ENCODE assay signal across 20 cellular contexts in genomic region chr3:72135636-72136035, GRCh38.
DNase-seq lines count a peak whose midpoint lies in the region; ATAC-seq, FAIRE-seq and TF ChIP-seq lines count a peak whose summit lies in the region.
"Had no signal": no experiment of that assay in that cellular context is flagged by ENCODE, and none has a peak within 500 bp of the region (broad histone marks: within the 10 kb centered on the region; RNA-seq: fewer than 3 reads in every experiment).

No MANE protein-coding gene starts in this region.

- H4K12ac ChIP-seq in trophoblast cell (ENCODE audit: low read depth, low read length): no peak overlapping the region

- H4K20me1 ChIP-seq in DOHH2 (ENCODE audit: control insufficient read depth, insufficient read depth, low read depth, low read length): no peaks in the 10 kb centered on the region

- H3K9me2 ChIP-seq in DOHH2 (replicated peaks; ENCODE audit: control insufficient read depth, low read length): no peaks in the 10 kb centered on the region

- no peak overlapping the region for H4K8ac ChIP-seq in trophoblast cell (ENCODE audit: low read depth, low read length)

- H3K4me2 ChIP-seq in DOHH2 (ENCODE audit: low read length): peak overlapping the region; percentile 30
- H3K4me2 ChIP-seq in trophoblast cell (ENCODE audit: low read length): no peak overlapping the region
- H3K4me2 ChIP-seq: A549, KMS-11 had no signal

- peaks cover 46% of the 10 kb centered on the region for H3K4me1 ChIP-seq in DOHH2 (ENCODE audit: control insufficient read depth, low read length)
- peaks cover 0 to 2% of the 10 kb centered on the region in 2 experiments for H3K4me1 ChIP-seq in trophoblast cell (ENCODE audit: control insufficient read depth in 1 of 2, insufficient read depth in 2 of 2, low read length in 2 of 2)
- H3K4me1 ChIP-seq in pancreas: no peaks in the 10 kb centered on the region
- H3K4me1 ChIP-seq in thyroid gland: no peaks in the 10 kb centered on the region
- H3K4me1 ChIP-seq: A549, HAP-1 had no signal

- H3K79me2 ChIP-seq in DOHH2 (ENCODE audit: control insufficient read depth, low read length): no peaks in the 10 kb centered on the region
- no peaks in the 10 kb centered on the region for H3K79me2 ChIP-seq in trophoblast cell (ENCODE audit: control insufficient read depth, insufficient read depth, low read length, poor library complexity)

- H3K4ac ChIP-seq in trophoblast cell (ENCODE audit: low read depth, low read length): no peak overlapping the region

- no peaks in the 10 kb centered on the region for H3F3A ChIP-seq in DOHH2 (ENCODE audit: control insufficient read depth, insufficient read depth)

- no peak overlapping the region for H3K9ac ChIP-seq in trophoblast cell (ENCODE audit: low read length)
- H3K9ac ChIP-seq: KMS-11 had no signal

- H3K4me3 ChIP-seq in DOHH2 (ENCODE audit: low read length) (no peak overlapping the region), trophoblast cell (ENCODE audit: low read depth, low read length) (no peak overlapping the region), pancreas (no peak overlapping the region), thyroid gland (replicated peaks in 1 of 3) (no peak overlapping the region)
- H3K4me3 ChIP-seq: A549, HAP-1, MG63 had no signal

- H3K36me3 ChIP-seq in DOHH2 (ENCODE audit: control insufficient read depth, low read length) (no peaks in the 10 kb centered on the region), trophoblast cell (ENCODE audit: control insufficient read depth in 1 of 2, insufficient read depth in 2 of 2, low read length in 2 of 2) (no peaks in the 10 kb centered on the region), pancreas (no peaks in the 10 kb centered on the region), thyroid gland (no peaks in the 10 kb centered on the region)
- H3K36me3 ChIP-seq: HAP-1, MG63 had no signal

- peaks cover 6% of the 10 kb centered on the region for H3K9me3 Mint-ChIP-seq in activated CD8-positive, alpha-beta T cell treated with anti-CD3 and anti-CD28 coated beads for 36 hours
- no peaks in the 10 kb centered on the region for H3K9me3 Mint-ChIP-seq in activated CD8-positive, alpha-beta T cell treated with anti-CD3 and anti-CD28 coated beads, Interleukin-2, amount 10 ng/mL, durations not matched to agents 7 days and 5 days (ENCODE audit: insufficient read depth)

- H3K18ac ChIP-seq in trophoblast cell (ENCODE audit: low read length): no peak overlapping the region

- H3K27ac ChIP-seq in DOHH2 (ENCODE audit: low read depth, low read length) (no peak overlapping the region), trophoblast cell (ENCODE audit: low read depth, low read length) (no peak overlapping the region), pancreas (no peak overlapping the region), thyroid gland (no peak overlapping the region)
- H3K27ac ChIP-seq: A549, C4-2B, KMS-11 had no signal

- peaks cover 51% of the 10 kb centered on the region for H3K4me1 Mint-ChIP-seq in activated CD8-positive, alpha-beta T cell treated with anti-CD3 and anti-CD28 coated beads for 36 hours (ENCODE audit: low read depth)
- peaks cover 14% of the 10 kb centered on the region for H3K4me1 Mint-ChIP-seq in activated CD8-positive, alpha-beta T cell treated with anti-CD3 and anti-CD28 coated beads, Interleukin-2, amount 10 ng/mL, durations not matched to agents 7 days and 5 days (ENCODE audit: low read depth)

- H3K4me3 Mint-ChIP-seq in activated CD8-positive, alpha-beta T cell treated with anti-CD3 and anti-CD28 coated beads for 36 hours: peak overlapping the region; percentile 66
- no peak overlapping the region for H3K4me3 Mint-ChIP-seq in activated CD8-positive, alpha-beta T cell treated with anti-CD3 and anti-CD28 coated beads, Interleukin-2, amount 10 ng/mL, durations not matched to agents 7 days and 5 days

- H3K36me3 Mint-ChIP-seq in activated CD8-positive, alpha-beta T cell treated with anti-CD3 and anti-CD28 coated beads for 36 hours (ENCODE audit: low read depth): no peaks in the 10 kb centered on the region
- H3K36me3 Mint-ChIP-seq in activated CD8-positive, alpha-beta T cell treated with anti-CD3 and anti-CD28 coated beads, Interleukin-2, amount 10 ng/mL, durations not matched to agents 7 days and 5 days (ENCODE audit: low read depth): no peaks in the 10 kb centered on the region

- POLR2A ChIA-PET in activated CD8-positive, alpha-beta T cell treated with anti-CD3 and anti-CD28 coated beads for 36 hours (lab: Charles Lee): interaction anchor here (0.6 to 1.2 kb wide), 2 partner anchors 40 to 240 kb away, joined by 3 read pairs; no protein-coding TSS in a partner anchor
- POLR2A ChIA-PET in activated CD8-positive, alpha-beta T cell treated with anti-CD3 and anti-CD28 coated beads, Interleukin-2, amount 10 ng/mL, durations not matched to agents 7 days and 5 days (lab: Charles Lee): no interaction called here

- H4K91ac ChIP-seq in trophoblast cell (ENCODE audit: low read depth, low read length): no peak overlapping the region

- no peak for TF ChIP-seq CTCF in activated CD8-positive, alpha-beta T cell treated with anti-CD3 and anti-CD28 coated beads for 36 hours (IDR thresholded peaks at IDR 0.05)
- TF ChIP-seq CTCF in DOHH2 (IDR thresholded peaks at IDR 0.05; ENCODE audit: low read depth, low read length, poor library complexity, severe bottlenecking) (no peak), pancreas (IDR thresholded peaks at IDR 0.05) (no peak), thyroid gland (IDR thresholded peaks at IDR 0.05) (no peak)

- CTCF ChIA-PET in activated CD8-positive, alpha-beta T cell treated with anti-CD3 and anti-CD28 coated beads for 36 hours (lab: Charles Lee): no interaction called here
- CTCF ChIA-PET in activated CD8-positive, alpha-beta T cell treated with anti-CD3 and anti-CD28 coated beads, Interleukin-2, amount 10 ng/mL, durations not matched to agents 7 days and 5 days (lab: Charles Lee): interaction anchor here (1.3 kb wide), 1 partner anchor 33 kb away, joined by 4 read pairs; no protein-coding TSS in a partner anchor

- peak overlapping the region; percentile 97 for H3K27ac Mint-ChIP-seq in activated CD8-positive, alpha-beta T cell treated with anti-CD3 and anti-CD28 coated beads for 36 hours
- H3K27ac Mint-ChIP-seq in activated CD8-positive, alpha-beta T cell treated with anti-CD3 and anti-CD28 coated beads, Interleukin-2, amount 10 ng/mL, durations not matched to agents 7 days and 5 days: no peak overlapping the region

- H2BK120ac ChIP-seq in trophoblast cell (ENCODE audit: insufficient read depth, low read length, poor library complexity): no peak overlapping the region

- TF ChIP-seq POLR2A in thyroid gland (IDR thresholded peaks at IDR 0.05): no peak

- H3K27me3 Mint-ChIP-seq in activated CD8-positive, alpha-beta T cell treated with anti-CD3 and anti-CD28 coated beads for 36 hours: no peaks in the 10 kb centered on the region
- H3K27me3 Mint-ChIP-seq in activated CD8-positive, alpha-beta T cell treated with anti-CD3 and anti-CD28 coated beads, Interleukin-2, amount 10 ng/mL, durations not matched to agents 7 days and 5 days (ENCODE audit: low read depth): no peaks in the 10 kb centered on the region

- no peak overlapping the region for H2AK5ac ChIP-seq in trophoblast cell (ENCODE audit: low read length)

- no peak overlapping the region for H3K23ac ChIP-seq in trophoblast cell (ENCODE audit: low read length)

- WGBS in trophoblast cell (ENCODE audit: extremely low coverage, insufficient coverage, insufficient read length): no CpG with 5 or more reads among the region's 5 CpGs
- WGBS in pancreas, 2 donors: 88 to 91% methylated on average over 5 of the region's 5 CpGs
- WGBS in thyroid gland, 2 donors: 82 to 86% methylated on average over 5 of the region's 5 CpGs

- no peaks in the 10 kb centered on the region for H3K79me1 ChIP-seq in trophoblast cell (ENCODE audit: low read length)

- no peaks in the 10 kb centered on the region for H3K9me3 ChIP-seq in DOHH2 (ENCODE audit: control insufficient read depth, insufficient read depth, low read length)
- H3K9me3 ChIP-seq in trophoblast cell (ENCODE audit: insufficient read depth, low read depth, low read length): no peaks in the 10 kb centered on the region
- H3K9me3 ChIP-seq in pancreas: no peaks in the 10 kb centered on the region
- H3K9me3 ChIP-seq in thyroid gland: no peaks in the 10 kb centered on the region
- H3K9me3 ChIP-seq: A549, HAP-1, MG63 had no signal

- H3K27me3 ChIP-seq in DOHH2 (ENCODE audit: control insufficient read depth, low read length): no peaks in the 10 kb centered on the region
- H3K27me3 ChIP-seq in trophoblast cell (ENCODE audit: insufficient read depth, low read length): no peaks in the 10 kb centered on the region
- H3K27me3 ChIP-seq in pancreas: no peaks in the 10 kb centered on the region
- no peaks in the 10 kb centered on the region for H3K27me3 ChIP-seq in thyroid gland
- H3K27me3 ChIP-seq: MG63 had no signal

- intact Hi-C loops in activated CD8-positive, alpha-beta T cell treated with anti-CD3 and anti-CD28 coated beads for 36 hours (cut with micrococcal nuclease): no loop called here
- intact Hi-C loops in pancreas (cut with DNase I): no loop called here
- intact Hi-C loops in thyroid gland (cut with DNase I): no loop called here

- no peak for ATAC-seq in activated CD8-positive, alpha-beta T cell treated with anti-CD3 and anti-CD28 coated beads for 36 hours
- no peak for ATAC-seq in activated CD8-positive, alpha-beta T cell treated with anti-CD3 and anti-CD28 coated beads, Interleukin-2, amount 10 ng/mL, durations not matched to agents 7 days and 5 days
- ATAC-seq in pancreas: no peak
- ATAC-seq: A549 had no signal

- no peak overlapping the region for H3K14ac ChIP-seq in trophoblast cell (ENCODE audit: low read length)

- H2BK12ac ChIP-seq in trophoblast cell (ENCODE audit: low read length): no peak overlapping the region

- H2BK5ac ChIP-seq in trophoblast cell (ENCODE audit: low read depth, low read length, poor library complexity): no peak overlapping the region

- DNase-seq in activated CD8-positive, alpha-beta T cell treated with anti-CD3 and anti-CD28 coated beads for 36 hours: no peak
- DNase-seq in activated CD8-positive, alpha-beta T cell treated with anti-CD3 and anti-CD28 coated beads, Interleukin-2, amount 10 ng/mL, durations not matched to agents 7 days and 5 days: no peak
- DNase-seq in RPMI7951 (ENCODE audit: low read depth) (peak; percentile 32), trophoblast cell (peak; percentile 57 to 81), retina (no peak), pancreas (no peak), thyroid gland (no peak)
- DNase-seq: MG63, NCI-H1092 treated with DMSO at 0.1 percent for 48 hours, NCI-H1694 treated with DMSO at 0.1 percent for 48 hours, NCI-H2107, NCI-H2227 treated with DMSO at 0.1 percent for 48 hours, SHP77 treated with DMSO at 0.1 percent for 48 hours had no signal

- FAIRE-seq in pancreas (lab: Jason Lieb, UNC): no peak
- FAIRE-seq: A549, GM19239, RCC 7860 had no signal

- no peak overlapping the region for H2AFZ ChIP-seq in trophoblast cell (ENCODE audit: insufficient read depth, low read length, poor library complexity)

Comparison
In these comparisons a context has a peak if more than half of its experiments do, and no peak if none do; other contexts are left out.
1. DNase-seq: peak in RPMI7951 (single experiment) and trophoblast cell (2 of 2); none in activated CD8-positive, alpha-beta T cell treated with anti-CD3 and anti-CD28 coated beads for 36 hours (single experiment), activated CD8-positive, alpha-beta T cell treated with anti-CD3 and anti-CD28 coated beads, Interleukin-2, amount 10 ng/mL, durations not matched to agents 7 days and 5 days (single experiment), retina (single experiment), pancreas (0 of 6) and thyroid gland (0 of 2).